In genomic region chr9:114417511-114417910, GRCh38 we compare ENCODE assay signal across 17 cellular contexts. TPM values are rescaled to one million over a fixed set of nuclear protein-coding genes. Genes with fewer than 3 reads are reported as not detected.
DNase-seq lines count a peak whose midpoint lies in the region; ATAC-seq and TF ChIP-seq lines count a peak whose summit lies in the region.
"Had no signal": no experiment of that assay in that cellular context is flagged by ENCODE, and none has a peak within 500 bp of the region (broad histone marks: within the 10 kb centered on the region; RNA-seq: fewer than 3 reads in every experiment).

No MANE protein-coding gene starts in this region.

- H3K27ac Mint-ChIP-seq in activated CD4-positive, alpha-beta T cell treated with anti-CD3 and anti-CD28 coated beads for 36 hours: no peak overlapping the region

- H3K36me3 ChIP-seq in smooth muscle cell (ENCODE audit: low read depth): no peaks in the 10 kb centered on the region
- H3K36me3 ChIP-seq in testis (ENCODE audit: low read depth, missing control alignments): no peaks in the 10 kb centered on the region
- H3K36me3 ChIP-seq: ascending aorta, neutrophil, tibial artery had no signal

- H4K20me1 ChIP-seq in smooth muscle cell (ENCODE audit: low read depth): no peaks in the 10 kb centered on the region

- no peaks in the 10 kb centered on the region for H3K79me2 ChIP-seq in smooth muscle cell (ENCODE audit: low read depth)

- no peaks in the 10 kb centered on the region for H3K27me3 Mint-ChIP-seq in activated CD4-positive, alpha-beta T cell treated with anti-CD3 and anti-CD28 coated beads for 36 hours

- no peak overlapping the region for H3K4me3 Mint-ChIP-seq in activated CD4-positive, alpha-beta T cell treated with anti-CD3 and anti-CD28 coated beads for 36 hours

- H3K9ac ChIP-seq in smooth muscle cell (ENCODE audit: low read depth): no peak overlapping the region

- H3K4me1 Mint-ChIP-seq in activated CD4-positive, alpha-beta T cell treated with anti-CD3 and anti-CD28 coated beads for 36 hours: peaks cover 4% of the 10 kb centered on the region

- 58% methylated on average over 3 of the region's 3 CpGs for WGBS in smooth muscle cell (ENCODE audit: low lambda C conversion rate)
- 57 to 72% methylated on average over 3 of the region's 3 CpGs for WGBS in testis, 2 donors

- ATAC-seq in activated CD4-positive, alpha-beta T cell treated with anti-CD3 and anti-CD28 coated beads for 36 hours: peak; percentile 30
- ATAC-seq in GM19035 (IDR thresholded peaks at IDR 0.05; ENCODE audit: unreplicated experiment) (no peak), left colon (no peak)

- H3K4me2 ChIP-seq in smooth muscle cell: peak overlapping the region; percentile 24

- DNase-seq in activated CD4-positive, alpha-beta T cell treated with anti-CD3 and anti-CD28 coated beads for 36 hours: no peak
- DNase-seq in activated CD4-positive, alpha-beta T cell treated with anti-CD3 and anti-CD28 coated beads, Interleukin-2, amount 50 U/mL, for 4 hours: no peak
- peak; percentile 13 for DNase-seq in OCI-M1 (lab: John Stamatoyannopoulos, UW)
- DNase-seq in dedifferentiated amniotic fluid mesenchymal stem cell (ENCODE audit: extremely low spot score): peak; percentile 65
- DNase-seq in smooth muscle cell (lab: John Stamatoyannopoulos, UW; ENCODE audit: unreplicated experiment): no peak
- DNase-seq in testis: no peak
- DNase-seq in left colon: no peak
- DNase-seq: 8988T; activated CD4-positive, CD25-positive, alpha-beta regulatory T cell treated with anti-CD3 and anti-CD28 coated beads, Interleukin-2, amount 50 U/mL, for 72 hours; activated T-cell treated with anti-CD3 and anti-CD28 coated beads, Interleukin-2, amount 50 U/mL, for 48 hours; DMS 273 treated with DMSO at 0.1 percent for 48 hours; hippocampal formation; tibial artery had no signal

- H2AFZ ChIP-seq in smooth muscle cell (ENCODE audit: low read depth): no peak overlapping the region

- POLR2A ChIA-PET in activated CD4-positive, alpha-beta T cell treated with anti-CD3 and anti-CD28 coated beads for 36 hours (lab: Charles Lee): no interaction called here

- H3K27me3 ChIP-seq in smooth muscle cell (ENCODE audit: low read depth): no peaks in the 10 kb centered on the region
- H3K27me3 ChIP-seq in testis: no peaks in the 10 kb centered on the region
- H3K27me3 ChIP-seq: ascending aorta, neutrophil, tibial artery had no signal

- H3K9me3 Mint-ChIP-seq in activated CD4-positive, alpha-beta T cell treated with anti-CD3 and anti-CD28 coated beads for 36 hours (ENCODE audit: low read depth): no peaks in the 10 kb centered on the region

- peak overlapping the region; percentile 25 for H3K27ac ChIP-seq in smooth muscle cell (ENCODE audit: low read depth)
- H3K27ac ChIP-seq in testis: no peak overlapping the region
- H3K27ac ChIP-seq: ascending aorta, neutrophil, tibial artery had no signal

- H3K9me3 ChIP-seq in smooth muscle cell (replicated peaks; ENCODE audit: low read depth) (no peaks in the 10 kb centered on the region), testis (no peaks in the 10 kb centered on the region)
- H3K9me3 ChIP-seq: ascending aorta, neutrophil, tibial artery had no signal

- CTCF ChIA-PET in activated CD4-positive, alpha-beta T cell treated with anti-CD3 and anti-CD28 coated beads for 36 hours (lab: Charles Lee): interaction anchor here (1.3 to 1.8 kb wide), 2 partner anchors 12 to 236 kb away, joined by 6 read pairs; no protein-coding TSS in a partner anchor

- H3K36me3 Mint-ChIP-seq in activated CD4-positive, alpha-beta T cell treated with anti-CD3 and anti-CD28 coated beads for 36 hours (ENCODE audit: low read depth): no peaks in the 10 kb centered on the region

- TF ChIP-seq POLR2A in testis (IDR thresholded peaks at IDR 0.05): no peak

- H3K4me3 ChIP-seq in smooth muscle cell (no peak overlapping the region), testis (no peak overlapping the region)
- H3K4me3 ChIP-seq: ascending aorta, lung, tibial artery had no signal

- no peak for TF ChIP-seq CTCF in smooth muscle cell (IDR thresholded peaks at IDR 0.05; ENCODE audit: borderline replicate concordance, insufficient read depth, poor library complexity, severe bottlenecking)
- no peak for TF ChIP-seq CTCF in testis (IDR thresholded peaks at IDR 0.05)

- H3F3A ChIP-seq in smooth muscle cell (ENCODE audit: low read depth): peaks cover 4% of the 10 kb centered on the region

- intact Hi-C loops in activated CD4-positive, alpha-beta T cell treated with anti-CD3 and anti-CD28 coated beads for 36 hours (cut with DNase I, micrococcal nuclease): no loop called here
- intact Hi-C loops in testis (cut with DNase I; ENCODE audit: low total_unique reads) (loop anchor here (10.0 kb wide), 1 partner anchor 237 kb away; the partner anchor contains the start of gene TEX53), left colon (cut with DNase I, micrococcal nuclease) (loop anchor here in 1 of 2 donors (10.0 kb wide), 1 partner anchor 237 kb away; the partner anchor contains the start of gene TEX53)

- H3K4me1 ChIP-seq in smooth muscle cell (ENCODE audit: low read depth) (peaks cover 12% of the 10 kb centered on the region), testis (peaks cover 21% of the 10 kb centered on the region)
- H3K4me1 ChIP-seq: ascending aorta had no signal

RNA-seq across cellular contexts. Expression of gene AKNA, which starts 29.7 kb away (rescaled TPM):
- 100 to 1,000 TPM; 135 to 141 TPM for total RNA-seq in activated CD4-positive, alpha-beta T cell treated with anti-CD3 and anti-CD28 coated beads for 36 hours
- 3.0 and 4.7 TPM in 2 replicates for total RNA-seq in smooth muscle cell
- 2.8 and 3.2 TPM in 2 replicates for polyA plus RNA-seq in smooth muscle cell
- 10 to 100 TPM; 21.2 to 31.5 TPM for total RNA-seq in testis
- 20.6 TPM for polyA plus RNA-seq in testis (ENCODE audit: insufficient read depth, low read depth, low replicate concordance)
- total RNA-seq in left colon: 10 to 100 TPM; 32.4 to 35.9 TPM

Comparison
In these comparisons a context has a peak if more than half of its experiments do, and no peak if none do; other contexts are left out.
1. DNase-seq: peak in OCI-M1 (single experiment) and dedifferentiated amniotic fluid mesenchymal stem cell (single experiment); none in activated CD4-positive, alpha-beta T cell treated with anti-CD3 and anti-CD28 coated beads for 36 hours (single experiment), activated CD4-positive, alpha-beta T cell treated with anti-CD3 and anti-CD28 coated beads, Interleukin-2, amount 50 U/mL, for 4 hours (0 of 2), smooth muscle cell (single experiment), testis (single experiment) and left colon (0 of 2).